Comparison of ENCODE assay signal across 7 cellular contexts in genomic region chr7:138001529-138002095, GRCh38. TPM values are rescaled to one million over a fixed set of nuclear protein-coding genes. Genes with fewer than 3 reads are reported as not detected.
DNase-seq lines count a peak whose midpoint lies in the region; ATAC-seq, FAIRE-seq and TF ChIP-seq lines count a peak whose summit lies in the region.

Gene CREB3L2, minus strand, starts transcription at chr7:138002086. Its CDS starts 381 bp downstream, at chr7:138001705.

- intact Hi-C loops in endothelial cell of umbilical vein (cut with micrococcal nuclease): loop anchor here (1.0 to 10.0 kb wide), 6 partner anchors 11 to 1047 kb away; partner anchors contain the start of gene TRIM24

- H3K36me3 ChIP-seq in endothelial cell of umbilical vein (ENCODE audit: control insufficient read depth in 2 of 2, extremely low read depth in 1 of 2, insufficient read depth in 2 of 2, low read length in 2 of 2) (no peaks in the 10 kb centered on the region), muscle layer of colon (ENCODE audit: insufficient read depth, low read length) (no peaks in the 10 kb centered on the region)

- CTCF ChIA-PET in endothelial cell of umbilical vein (lab: Charles Lee): interaction anchor here (0.6 to 12.1 kb wide), 21 partner anchors 10 to 737 kb away, joined by 3 to 360 read pairs (median 4); no protein-coding TSS in a partner anchor

- peaks cover 42% of the 10 kb centered on the region for H3K4me1 ChIP-seq in endothelial cell of umbilical vein (ENCODE audit: control insufficient read depth, extremely low read depth, insufficient read depth, low read length)
- peaks cover 27% of the 10 kb centered on the region for H3K4me1 ChIP-seq in muscle layer of colon (ENCODE audit: insufficient read depth, low read length)

- H3K27ac ChIP-seq in endothelial cell of umbilical vein (ENCODE audit: insufficient read depth, low read depth, low read length) (peak within 1 kb of the TSS; percentile 81), muscle layer of colon (ENCODE audit: low read depth, low read length) (peak within 1 kb of the TSS; percentile 99)

- H3K9me3 ChIP-seq in endothelial cell of umbilical vein (replicated peaks; ENCODE audit: control insufficient read depth, insufficient read depth, low read length) (no peaks in the 10 kb centered on the region), muscle layer of colon (ENCODE audit: low read length) (no peaks in the 10 kb centered on the region)

- H3K4me3 ChIP-seq in endothelial cell of umbilical vein (replicated peaks in 1 of 3; ENCODE audit: insufficient read depth in 1 of 3, low read depth in 1 of 3, low read length in 3 of 3) (peak within 1 kb of the TSS; percentile 58 to 96 (median 88)), muscle layer of colon (ENCODE audit: low read depth in 1 of 2, low read length in 2 of 2) (peak within 1 kb of the TSS; percentile 94 to 97)

- no peaks in the 10 kb centered on the region for H3K27me3 ChIP-seq in endothelial cell of umbilical vein (ENCODE audit: control insufficient read depth in 2 of 2, insufficient read depth in 2 of 2, low read length in 2 of 2)
- no peaks in the 10 kb centered on the region for H3K27me3 ChIP-seq in muscle layer of colon (ENCODE audit: control insufficient read depth in 1 of 2, insufficient read depth in 2 of 2, low read length in 2 of 2)

- H4K20me1 ChIP-seq in endothelial cell of umbilical vein (replicated peaks; ENCODE audit: control insufficient read depth, extremely low read depth, insufficient read depth, low read length): no peaks in the 10 kb centered on the region

- H3K9ac ChIP-seq in endothelial cell of umbilical vein (replicated peaks; ENCODE audit: extremely low read depth, insufficient read depth, low read length) (peak within 1 kb of the TSS; percentile 95), muscle layer of colon (ENCODE audit: low read length) (peak within 1 kb of the TSS; percentile 92)

- no peak for FAIRE-seq in endothelial cell of umbilical vein (lab: Jason Lieb, UNC)

- H3K4me2 ChIP-seq in endothelial cell of umbilical vein (ENCODE audit: insufficient read depth, low read length): peak within 1 kb of the TSS; percentile 73

- no peaks in the 10 kb centered on the region for H3K9me1 ChIP-seq in endothelial cell of umbilical vein (replicated peaks; ENCODE audit: control insufficient read depth, extremely low read depth, insufficient read depth, low read length)

- POLR2A ChIA-PET in endothelial cell of umbilical vein (lab: Charles Lee): interaction anchor here (1.2 to 2.8 kb wide), 3 partner anchors 11 to 34 kb away, joined by 4 to 11 read pairs (median 10); no protein-coding TSS in a partner anchor

- dilution Hi-C loops in endothelial cell of umbilical vein (cut with MboI; ENCODE audit: extremely low pct_ligation_motif_present, low sequenced_read_pairs): no loop called here

- peaks cover 51% of the 10 kb centered on the region for H3K79me2 ChIP-seq in endothelial cell of umbilical vein (ENCODE audit: control insufficient read depth, insufficient read depth, low read length)

- TF ChIP-seq CTCF in endothelial cell of umbilical vein (IDR thresholded peaks at IDR 0.05; ENCODE audit: extremely low read depth in 1 of 2, insufficient read depth in 1 of 2, low read depth in 1 of 2, low read length in 2 of 2): no peak

- DNase-seq in NCI-H69 (lab: John Stamatoyannopoulos, UW): peak; percentile 85
- DNase-seq in activated CD8-positive, alpha-beta memory T cell treated with anti-CD3 and anti-CD28 coated beads, Interleukin-2, amount 50 U/mL, for 24 hours (ENCODE audit: extremely low read depth): peak; percentile 34
- no peak for DNase-seq in endothelial cell of umbilical vein (ENCODE audit: low read depth, low spot score)
- peak; percentile 30 to 64 for DNase-seq in stimulated activated CD8-positive, alpha-beta memory T cell treated with anti-CD3 and anti-CD28 coated beads, Interleukin-7, amount 100 ng/mL, for 48 hours (ENCODE audit: extremely low read depth in 1 of 2, low read depth in 1 of 2)

- peak within 1 kb of the TSS; percentile 60 for H2AFZ ChIP-seq in endothelial cell of umbilical vein (ENCODE audit: low read depth, low read length)

- peak; percentile 62 for TF ChIP-seq POLR2A in endothelial cell of umbilical vein (IDR thresholded peaks at IDR 0.05; ENCODE audit: low read depth, low read length)

- TSS peak; percentile 53 for BruUV-seq in endothelial cell of umbilical vein (replicated peaks; lab: Mats Ljungman, UMichigan)

- ATAC-seq in GM18867 (IDR thresholded peaks at IDR 0.05; ENCODE audit: unreplicated experiment) (peak; percentile 31), HG02884 (IDR thresholded peaks at IDR 0.05; ENCODE audit: unreplicated experiment) (peak; percentile 23)

TF ChIP-seq in endothelial cell of umbilical vein, 7 proteins besides CTCF, POLR2A, EP300 and RAD21:
- TF ChIP-seq EZH2 (IDR thresholded peaks at IDR 0.05; ENCODE audit: borderline replicate concordance, low read depth, low read length, severe bottlenecking): no peak
- TF ChIP-seq JUN (IDR thresholded peaks at IDR 0.05; ENCODE audit: borderline replicate concordance, insufficient read depth, insufficient read length, low read depth): no peak
- peak; percentile 11 for TF ChIP-seq POLR2AphosphoS5 (IDR thresholded peaks at IDR 0.05; ENCODE audit: insufficient read depth, low read depth, low read length)

RNA-seq across cellular contexts. Expression of gene CREB3L2, which starts in this region (rescaled TPM):
- 89.5 and 93.4 TPM in 2 replicates for total RNA-seq in endothelial cell of umbilical vein
- 29.6 and 32.1 TPM in 2 replicates for polyA plus RNA-seq in endothelial cell of umbilical vein
- polyA plus RNA-seq in endothelial cell of umbilical vein (2011; cell fraction: cytosol; rRNA removed): 33.1 and 33.4 TPM in 2 replicates
- 36.1 and 37.2 TPM in 2 replicates for polyA plus RNA-seq in endothelial cell of umbilical vein (2011; cell fraction: nucleus; rRNA removed)
- polyA plus RNA-seq in endothelial cell of umbilical vein (2012): 26.6 and 30.7 TPM in 2 replicates
- 79.8 and 96.8 TPM in 2 replicates for polyA minus RNA-seq in endothelial cell of umbilical vein
- 14.5 TPM for polyA minus RNA-seq in endothelial cell of umbilical vein (2011; cell fraction: cytosol; rRNA and poly(A)+ RNA removed)
- polyA minus RNA-seq in endothelial cell of umbilical vein (2011; cell fraction: nucleus; rRNA and poly(A)+ RNA removed): 110 and 141 TPM in 2 replicates
